17 cellular contexts compared by ENCODE assay signal in genomic region chr18:6022089-6022444, GRCh38.
DNase-seq lines count a peak whose midpoint lies in the region; ATAC-seq and TF ChIP-seq lines count a peak whose summit lies in the region.
"Had no signal": no experiment of that assay in that cellular context is flagged by ENCODE, and none has a peak within 500 bp of the region (broad histone marks: within the 10 kb centered on the region; RNA-seq: fewer than 3 reads in every experiment).

No MANE protein-coding gene starts in this region.

- H3K27me3 Mint-ChIP-seq in neural crest cell (ENCODE audit: low read depth) = no peaks in the 10 kb centered on the region
- H3K27me3 Mint-ChIP-seq: B cell, T-cell had no signal

- H3K4me1 Mint-ChIP-seq in neural crest cell = peaks cover 16% of the 10 kb centered on the region
- H3K4me1 Mint-ChIP-seq: B cell, T-cell had no signal

- intact Hi-C loops in lower leg skin (cut with DNase I; ENCODE audit: low total_unique reads) = loop anchor here (10.0 kb wide), 1 partner anchor 847 kb away; no protein-coding TSS in a partner anchor
- intact Hi-C loops in OCI-LY7 (cut with micrococcal nuclease; ENCODE audit: unreplicated experiment) = no loop called here

- no TSS peak for BruUV-seq in OCI-LY7 (replicated peaks; lab: Mats Ljungman, UMichigan)

- no peak for TF ChIP-seq POLR2A in lower leg skin (IDR thresholded peaks at IDR 0.05)

- H3K27ac Mint-ChIP-seq in neural crest cell (ENCODE audit: unreplicated experiment) = peak overlapping the region; percentile 39
- H3K27ac Mint-ChIP-seq: B cell, T-cell had no signal

- H3K4me3 Mint-ChIP-seq in neural crest cell = no peak overlapping the region
- H3K4me3 Mint-ChIP-seq: B cell, T-cell had no signal

- no peaks in the 10 kb centered on the region for H3K9me3 ChIP-seq in OCI-LY7 (ENCODE audit: low read length)
- H3K9me3 ChIP-seq: heart left ventricle had no signal

- no peaks in the 10 kb centered on the region for H4K20me1 ChIP-seq in OCI-LY7 (ENCODE audit: insufficient read depth, low read length)

- no peak overlapping the region for H3K27ac ChIP-seq in OCI-LY7 (ENCODE audit: low read depth, low read length, poor library complexity, severe bottlenecking)
- H3K27ac ChIP-seq: coronary artery, heart left ventricle had no signal

- WGBS in lower leg skin, 2 donors = 65 to 69% methylated on average over 2 of the region's 2 CpGs

- H3K9me2 ChIP-seq in OCI-LY7 (ENCODE audit: insufficient read depth, low read length) = no peaks in the 10 kb centered on the region

- no peaks in the 10 kb centered on the region for H3K36me3 ChIP-seq in OCI-LY7 (ENCODE audit: insufficient read depth, low read length)
- H3K36me3 ChIP-seq: heart left ventricle had no signal

- no peak overlapping the region for H2AFZ ChIP-seq in OCI-LY7 (ENCODE audit: low read length)

- H3K4me2 ChIP-seq in OCI-LY7 (ENCODE audit: low read length) = no peak overlapping the region

- POLR2A ChIA-PET in OCI-LY7 (lab: Charles Lee) = no interaction called here

- TF ChIP-seq CTCF in neural crest cell (conservative IDR thresholded peaks at IDR 0.05) (no peak), lower leg skin (IDR thresholded peaks at IDR 0.05) (no peak), OCI-LY7 (conservative IDR thresholded peaks at IDR 0.05; ENCODE audit: low read length) (no peak)

- H3K79me2 ChIP-seq in OCI-LY7 (ENCODE audit: insufficient read depth, low read depth, low read length) = no peaks in the 10 kb centered on the region

- H3K36me3 Mint-ChIP-seq in neural crest cell (ENCODE audit: low read depth) = no peaks in the 10 kb centered on the region
- H3K36me3 Mint-ChIP-seq: T-cell had no signal

- no peaks in the 10 kb centered on the region for H3K9me3 Mint-ChIP-seq in neural crest cell

- H3K4me3 ChIP-seq in lower leg skin (ENCODE audit: low read depth, poor library complexity, severe bottlenecking) = no peak overlapping the region
- no peak overlapping the region for H3K4me3 ChIP-seq in OCI-LY7 (ENCODE audit: low read depth, low read length, poor library complexity, severe bottlenecking)
- H3K4me3 ChIP-seq: coronary artery, heart left ventricle had no signal

- H3K4me1 ChIP-seq in OCI-LY7 (ENCODE audit: insufficient read depth, low read length, poor library complexity, severe bottlenecking) = no peaks in the 10 kb centered on the region

- peak; percentile 79 for DNase-seq in MV-4-11 (lab: John Stamatoyannopoulos, UW)
- no peak for DNase-seq in neural crest cell (ENCODE audit: low read depth, low spot score)
- no peak for DNase-seq in lower leg skin (ENCODE audit: low spot score in 2 of 2)
- no peak for DNase-seq in OCI-LY7 (ENCODE audit: low spot score)
- DNase-seq in NCI-H82 (lab: John Stamatoyannopoulos, UW) = no peak
- DNase-seq: activated T-cell treated with anti-CD3 and anti-CD28 coated beads, Interleukin-2, amount 50 U/mL, for 1 hour; heart left ventricle; NCI-H2171 treated with DMSO at 0.1 percent for 48 hours; stimulated activated CD4-positive, alpha-beta T cell treated with anti-CD3 and anti-CD28 coated beads, Interleukin-2, amount 100 ng/mL, for 48 hours had no signal

- ATAC-seq in GM18502 (IDR thresholded peaks at IDR 0.05; ENCODE audit: poor library complexity, unreplicated experiment) (peak; percentile 76), HG02642 (IDR thresholded peaks at IDR 0.05; ENCODE audit: poor library complexity, unreplicated experiment) (peak; percentile 42), HG03521 (IDR thresholded peaks at IDR 0.05; ENCODE audit: unreplicated experiment) (no peak)
- ATAC-seq: heart left ventricle, Panc1, right cardiac atrium, T-cell had no signal

- CTCF ChIA-PET in OCI-LY7 (lab: Charles Lee; ENCODE audit: unreplicated experiment) = no interaction called here
